12 cellular contexts compared by ENCODE assay signal in the genomic region with DNA sequence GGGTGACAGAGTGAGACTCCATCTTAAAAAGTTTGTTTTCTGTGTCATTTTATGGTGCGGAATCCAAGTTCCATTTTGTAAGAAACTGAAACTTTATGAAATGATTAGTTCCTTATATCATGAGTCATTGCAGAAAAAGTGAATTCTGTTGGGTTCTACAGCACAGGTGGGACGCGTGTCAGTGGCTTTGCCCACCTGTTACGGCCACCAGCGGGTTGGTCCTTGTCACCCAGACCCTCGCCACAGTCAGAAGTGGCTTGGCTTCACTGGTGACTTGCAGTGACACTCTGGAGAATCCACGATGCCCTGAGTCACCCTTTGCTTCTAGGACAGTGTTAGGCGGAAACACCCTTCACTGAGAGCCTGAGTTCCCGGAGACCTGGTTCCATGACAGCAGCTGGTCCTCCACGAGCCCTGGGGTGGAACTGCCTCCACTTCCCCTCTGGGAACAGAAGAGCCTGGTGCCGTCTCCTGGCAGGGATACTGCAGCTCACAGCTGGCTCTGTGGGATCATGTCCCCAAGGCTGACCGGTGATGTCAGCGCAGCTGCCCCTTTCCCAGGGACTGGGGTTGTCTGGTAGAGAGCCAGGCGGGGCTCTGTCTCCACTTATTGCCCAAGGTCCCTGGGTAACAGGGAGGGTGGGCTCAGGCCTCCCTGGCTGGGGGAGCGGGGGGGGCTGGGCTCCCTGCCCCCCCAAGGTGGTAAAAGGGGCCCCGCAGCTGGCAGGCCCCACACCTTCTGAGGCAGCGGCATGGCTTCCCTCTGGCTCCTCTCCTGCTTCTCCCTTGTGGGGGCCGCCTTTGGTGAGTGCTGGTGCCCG. TPM values are rescaled to one million over a fixed set of nuclear protein-coding genes. Genes with fewer than 3 reads are reported as not detected.
DNase-seq lines count a peak whose midpoint lies in the region; ATAC-seq, FAIRE-seq and TF ChIP-seq lines count a peak whose summit lies in the region.
"Had no signal": no experiment of that assay in that cellular context is flagged by ENCODE, and none has a peak within 500 bp of the region (broad histone marks: within the 10 kb centered on the region; RNA-seq: fewer than 3 reads in every experiment).

A gene (plus strand): TSS at position 733 of the 821 bp plus-strand sequence. CDS start 20 bp downstream, at position 753.

- H3F3A ChIP-seq in SU-DHL-6 (ENCODE audit: insufficient read depth) = no peaks in the 10 kb centered on the region

- H3K36me3 ChIP-seq in SU-DHL-6 (ENCODE audit: low read length) = no peaks in the 10 kb centered on the region
- H3K36me3 ChIP-seq in ascending aorta = no peaks in the 10 kb centered on the region
- H3K36me3 ChIP-seq: SJSA1 had no signal

- no peaks in the 10 kb centered on the region for H3K9me3 Mint-ChIP-seq in naive thymus-derived CD8-positive, alpha-beta T cell
- H3K9me3 Mint-ChIP-seq: dendritic cell treated with granulocyte-macrophage colony-stimulating factor and Interleukin-4, amounts not matched to agents 40 ng/mL and 50 ng/mL, for 4 days had no signal

- H3K4me3 Mint-ChIP-seq in naive thymus-derived CD8-positive, alpha-beta T cell = peak within 1 kb of the TSS; percentile 71 to 92 (median 84)
- H3K4me3 Mint-ChIP-seq: dendritic cell treated with granulocyte-macrophage colony-stimulating factor and Interleukin-4, amounts not matched to agents 40 ng/mL and 50 ng/mL, for 4 days had no signal

- H3K9me3 ChIP-seq in SU-DHL-6 (ENCODE audit: insufficient read depth, low read length) = no peaks in the 10 kb centered on the region
- no peaks in the 10 kb centered on the region for H3K9me3 ChIP-seq in ascending aorta
- H3K9me3 ChIP-seq: mucosa of descending colon, SJSA1 had no signal

- no peaks in the 10 kb centered on the region for H3K79me2 ChIP-seq in SU-DHL-6 (ENCODE audit: insufficient read depth, low read length)

- peaks cover 5 to 10% (median 6%) of the 10 kb centered on the region in 4 donors for H3K4me1 Mint-ChIP-seq in naive thymus-derived CD8-positive, alpha-beta T cell

- DNase-seq in naive thymus-derived CD8-positive, alpha-beta T cell = no peak
- no peak for DNase-seq in NCI-H446 treated with DMSO at 0.1 percent for 48 hours (lab: John Stamatoyannopoulos, UW)
- no peak for DNase-seq in ascending aorta (ENCODE audit: low spot score in 2 of 2)
- DNase-seq in NCI-H2029 treated with DMSO at 0.1 percent for 48 hours (lab: John Stamatoyannopoulos, UW) = no peak
- no peak for DNase-seq in HTR-8/SVneo (ENCODE audit: insufficient read length, low spot score)
- DNase-seq: mucosa of descending colon; stimulated activated naive CD4-positive, alpha-beta T cell had no signal

- H3K36me3 Mint-ChIP-seq in naive thymus-derived CD8-positive, alpha-beta T cell = no peaks in the 10 kb centered on the region

- H4K20me1 ChIP-seq in SU-DHL-6 (ENCODE audit: low read depth, low read length) = no peaks in the 10 kb centered on the region

- ATAC-seq in GM18517 (IDR thresholded peaks at IDR 0.05; ENCODE audit: unreplicated experiment) = peak; percentile 72
- peak; percentile 78 for ATAC-seq in GM21717 (IDR thresholded peaks at IDR 0.05; ENCODE audit: unreplicated experiment)
- ATAC-seq in naive thymus-derived CD8-positive, alpha-beta T cell = no peak
- ATAC-seq: mucosa of descending colon had no signal

- H3K27me3 Mint-ChIP-seq in naive thymus-derived CD8-positive, alpha-beta T cell = peaks cover 0 to 2% (median 0%) of the 10 kb centered on the region in 5 donors

- no peaks in the 10 kb centered on the region for H3K4me1 ChIP-seq in ascending aorta
- H3K4me1 ChIP-seq: SJSA1 had no signal

- peak within 1 kb of the TSS; percentile 78 to 97 (median 92) for H3K27ac Mint-ChIP-seq in naive thymus-derived CD8-positive, alpha-beta T cell
- H3K27ac Mint-ChIP-seq: dendritic cell treated with granulocyte-macrophage colony-stimulating factor and Interleukin-4, amounts not matched to agents 40 ng/mL and 50 ng/mL, for 4 days had no signal

- FAIRE-seq in HTR-8/SVneo (lab: Jason Lieb, UNC) = no peak

- H3K27me3 ChIP-seq in SU-DHL-6 (ENCODE audit: low read length) (no peaks in the 10 kb centered on the region), ascending aorta (no peaks in the 10 kb centered on the region)
- H3K27me3 ChIP-seq: SJSA1 had no signal

- H3K4me2 ChIP-seq in SU-DHL-6 (ENCODE audit: low read depth, low read length, poor library complexity, severe bottlenecking) = peak within 1 kb of the TSS; percentile 21

- H3K4me3 ChIP-seq in SU-DHL-6 (ENCODE audit: insufficient read depth, low read length, poor library complexity, severe bottlenecking) (no peak within 1 kb of the TSS), ascending aorta (peak within 1 kb of the TSS in 1 of 2 donors; percentile 0)
- H3K4me3 ChIP-seq: mucosa of descending colon, SJSA1 had no signal

- POLR2A ChIA-PET in naive thymus-derived CD8-positive, alpha-beta T cell (lab: Charles Lee) = no interaction called here

- H3K9me2 ChIP-seq in SU-DHL-6 (replicated peaks; ENCODE audit: insufficient read depth, low read length) = no peaks in the 10 kb centered on the region

- intact Hi-C loops in ascending aorta (cut with DNase I) = no loop called here

- no peak within 1 kb of the TSS for H3K9ac ChIP-seq in SU-DHL-6 (ENCODE audit: low read length)

- no peak within 1 kb of the TSS for H3K27ac ChIP-seq in SU-DHL-6 (ENCODE audit: low read depth, low read length)
- H3K27ac ChIP-seq in ascending aorta = no peak within 1 kb of the TSS
- H3K27ac ChIP-seq: SJSA1 had no signal

- H2AFZ ChIP-seq in SU-DHL-6 (ENCODE audit: low read depth, low read length, severe bottlenecking) = no peak within 1 kb of the TSS

- TF ChIP-seq CTCF in SU-DHL-6 (IDR thresholded peaks at IDR 0.05; ENCODE audit: insufficient read depth, low read length, poor library complexity, severe bottlenecking) (no peak), ascending aorta (IDR thresholded peaks at IDR 0.05) (no peak)

RNA-seq across cellular contexts. Expression of the gene that starts here (rescaled TPM):
- not detected for total RNA-seq in naive thymus-derived CD8-positive, alpha-beta T cell
- not detected for polyA plus RNA-seq in naive thymus-derived CD8-positive, alpha-beta T cell
- total RNA-seq in ascending aorta = not detected
- total RNA-seq: SJSA1 had no signal

Comparison
In these comparisons a context has a peak if more than half of its experiments do, and no peak if none do; other contexts are left out.
1. ATAC-seq: peak in GM18517 (single experiment) and GM21717 (single experiment); none in naive thymus-derived CD8-positive, alpha-beta T cell (0 of 2).